Comparison of ENCODE assay signal across 1 cellular context in the genomic region with DNA sequence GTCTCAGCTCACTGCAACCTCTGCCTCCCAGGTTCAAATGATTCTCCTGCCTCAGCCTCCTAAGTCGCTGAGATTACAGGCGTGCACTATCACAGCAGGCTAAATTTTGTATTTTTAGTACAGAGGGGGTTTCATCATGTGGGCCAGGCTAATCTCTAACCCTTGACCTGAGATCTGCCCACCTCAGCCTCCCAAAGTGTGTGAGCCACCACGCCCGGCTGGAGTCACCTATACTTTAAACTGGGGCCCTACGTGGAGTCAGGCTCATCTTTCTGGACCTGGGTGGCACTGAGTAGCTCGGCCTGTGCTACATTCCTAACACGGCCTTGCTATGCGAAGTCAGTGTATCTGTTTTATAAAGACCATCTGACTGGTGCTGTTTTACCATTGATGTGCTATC.
TF ChIP-seq lines count a peak whose summit lies in the region.

No MANE protein-coding gene starts in this region.

TF ChIP-seq in H1, 55 proteins besides CTCF, POLR2A, EP300 and RAD21:
- TF ChIP-seq, protein P1, sequence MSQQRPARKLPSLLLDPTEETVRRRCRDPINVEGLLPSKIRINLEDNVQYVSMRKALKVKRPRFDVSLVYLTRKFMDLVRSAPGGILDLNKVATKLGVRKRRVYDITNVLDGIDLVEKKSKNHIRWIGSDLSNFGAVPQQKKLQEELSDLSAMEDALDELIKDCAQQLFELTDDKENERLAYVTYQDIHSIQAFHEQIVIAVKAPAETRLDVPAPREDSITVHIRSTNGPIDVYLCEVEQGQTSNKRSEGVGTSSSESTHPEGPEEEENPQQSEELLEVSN (IDR thresholded peaks at IDR 0.05) = no peak
- TF ChIP-seq EGR1 (IDR thresholded peaks at IDR 0.05; ENCODE audit: borderline replicate concordance, low read depth, low read length) (no peak), RFX5 (IDR thresholded peaks at IDR 0.05; ENCODE audit: borderline replicate concordance, low read depth, low read length) (no peak), NRF1 (IDR thresholded peaks at IDR 0.05; ENCODE audit: low read depth, low read length) (no peak), NANOG (IDR thresholded peaks at IDR 0.05; ENCODE audit: insufficient read depth, low read depth, low read length, poor library complexity, severe bottlenecking) (no peak), KDM1A (IDR thresholded peaks at IDR 0.05; ENCODE audit: borderline replicate concordance, low read length) (no peak), RNF2 (IDR thresholded peaks at IDR 0.05; ENCODE audit: borderline replicate concordance, low read depth, low read length, missing control alignments, poor library complexity, severe bottlenecking) (no peak), CTBP2 (IDR thresholded peaks at IDR 0.05; ENCODE audit: borderline replicate concordance, insufficient read depth, insufficient read length, low read length) (no peak), CHD1 (IDR thresholded peaks at IDR 0.05; ENCODE audit: low read depth, low read length) (no peak), ASH2L (IDR thresholded peaks at IDR 0.05; ENCODE audit: low read length) (no peak), SP1 (IDR thresholded peaks at IDR 0.05; ENCODE audit: low read depth, low read length) (no peak)
- TF ChIP-seq, protein P2, sequence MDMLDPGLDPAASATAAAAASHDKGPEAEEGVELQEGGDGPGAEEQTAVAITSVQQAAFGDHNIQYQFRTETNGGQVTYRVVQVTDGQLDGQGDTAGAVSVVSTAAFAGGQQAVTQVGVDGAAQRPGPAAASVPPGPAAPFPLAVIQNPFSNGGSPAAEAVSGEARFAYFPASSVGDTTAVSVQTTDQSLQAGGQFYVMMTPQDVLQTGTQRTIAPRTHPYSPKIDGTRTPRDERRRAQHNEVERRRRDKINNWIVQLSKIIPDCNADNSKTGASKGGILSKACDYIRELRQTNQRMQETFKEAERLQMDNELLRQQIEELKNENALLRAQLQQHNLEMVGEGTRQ (IDR thresholded peaks at IDR 0.05; ENCODE audit: low read length) = no peak
